In genomic region chr4:72505314-72505744, GRCh38 we compare ENCODE assay signal across 8 cellular contexts.
DNase-seq lines count a peak whose midpoint lies in the region; ATAC-seq and TF ChIP-seq lines count a peak whose summit lies in the region.

No MANE protein-coding gene starts in this region.

- H3K4me1 ChIP-seq in lung (ENCODE audit: control insufficient read depth in 2 of 2, insufficient read depth in 2 of 2, low read length in 2 of 2), result no peaks in the 10 kb centered on the region

- TF ChIP-seq CTCF in GM13977 (IDR thresholded peaks at IDR 0.05; ENCODE audit: extremely low read depth, insufficient read depth, missing control alignments) (peak; percentile 67), coronary artery (IDR thresholded peaks at IDR 0.05) (peak; percentile 48), lung (IDR thresholded peaks at IDR 0.05; ENCODE audit: control extremely low read depth, extremely low read depth) (peak; percentile 50)

- no peaks in the 10 kb centered on the region for H3K36me3 ChIP-seq in lung (ENCODE audit: control insufficient read depth in 2 of 2, insufficient read depth in 2 of 2, low read length in 2 of 2)

- peak; percentile 84 for ATAC-seq in HG02938 (IDR thresholded peaks at IDR 0.05; ENCODE audit: unreplicated experiment)
- ATAC-seq in lung (ENCODE audit: insufficient read depth, low FRiP score), result peak; percentile 82
- no peak for ATAC-seq in HG02571 (IDR thresholded peaks at IDR 0.05; ENCODE audit: unreplicated experiment)

- in situ Hi-C loops in GM13977 (cut with MboI; ENCODE audit: low pct_unique_long_range_greater_than_20kb, low sequenced_read_pairs, unreplicated experiment), result no loop called here

- 6% methylated on average over 3 of the region's 3 CpGs for WGBS in lung, 2 donors

- H3K4me3 ChIP-seq in coronary artery (no peak overlapping the region), lung (no peak overlapping the region)

- H3K27ac ChIP-seq in coronary artery, result no peak overlapping the region
- no peak overlapping the region for H3K27ac ChIP-seq in lung (ENCODE audit: low read depth in 1 of 2, low read length in 1 of 2)

- no peaks in the 10 kb centered on the region for H3K27me3 ChIP-seq in lung (ENCODE audit: control insufficient read depth, insufficient read depth)

- DNase-seq in AG08396 (ENCODE audit: low spot score) (peak; percentile 52), GM13977 (ENCODE audit: low spot score) (peak; percentile 13), NCI-H460 (ENCODE audit: extremely low read depth, low read depth) (peak; percentile 19), coronary artery (ENCODE audit: low spot score) (no peak), lung (ENCODE audit: low spot score) (no peak)
- no peak for DNase-seq in activated CD4-positive, CD25-positive, alpha-beta regulatory T cell (lab: John Stamatoyannopoulos, UW)

- peaks cover 0 to 4% of the 10 kb centered on the region in 2 donors for H3K9me3 ChIP-seq in lung (ENCODE audit: control insufficient read depth in 2 of 2, insufficient read depth in 1 of 2, low read length in 1 of 2)

Comparison
In these comparisons a context has a peak if more than half of its experiments do, and no peak if none do; other contexts are left out.
1. DNase-seq: peak in AG08396 (single experiment), GM13977 (single experiment) and NCI-H460 (single experiment); none in coronary artery (single experiment), lung (single experiment) and activated CD4-positive, CD25-positive, alpha-beta regulatory T cell (0 of 4).
2. Peak in every context shown above with its lines, with median percentiles within 50 percentile points of each other: CTCF ChIP-seq.